ENCODE assay signal across 18 cellular contexts in genomic region chr12:68280240-68280639, GRCh38. TPM values are rescaled to one million over a fixed set of nuclear protein-coding genes. Genes with fewer than 3 reads are reported as not detected.
DNase-seq lines count a peak whose midpoint lies in the region; ATAC-seq, FAIRE-seq and TF ChIP-seq lines count a peak whose summit lies in the region.
"Had no signal": no experiment of that assay in that cellular context is flagged by ENCODE, and none has a peak within 500 bp of the region (broad histone marks: within the 10 kb centered on the region; RNA-seq: fewer than 3 reads in every experiment).

No MANE protein-coding gene starts in this region.

- H3K9me3 Mint-ChIP-seq in activated CD4-positive, alpha-beta T cell treated with anti-CD3 and anti-CD28 coated beads, Interleukin-2, amount 10 ng/mL, durations not matched to agents 24 days and 14 days = no peaks in the 10 kb centered on the region
- H3K9me3 Mint-ChIP-seq in activated CD4-positive, alpha-beta T cell treated with anti-CD3 and anti-CD28 coated beads for 36 hours (ENCODE audit: low read depth) = no peaks in the 10 kb centered on the region
- H3K9me3 Mint-ChIP-seq: HFFc6 had no signal

- no peaks in the 10 kb centered on the region for H3K9me1 ChIP-seq in K562 (ENCODE audit: control insufficient read depth, insufficient read depth, low read length)

- BruUV-seq in K562 (replicated peaks; lab: Mats Ljungman, UMichigan) = no TSS peak

- no peak for FAIRE-seq in K562 (lab: Jason Lieb, UNC)
- FAIRE-seq: A549, GM12892 had no signal

- intact Hi-C loops in activated CD4-positive, alpha-beta T cell treated with anti-CD3 and anti-CD28 coated beads, Interleukin-2, amount 10 ng/mL, durations not matched to agents 24 days and 14 days (cut with micrococcal nuclease) = no loop called here
- intact Hi-C loops in activated CD4-positive, alpha-beta T cell treated with anti-CD3 and anti-CD28 coated beads for 36 hours (cut with DNase I, micrococcal nuclease) = loop anchor here in 1 of 2 experiments (10.0 kb wide), 1 partner anchor 825 kb away; no protein-coding TSS in a partner anchor
- intact Hi-C loops in K562 (cut with micrococcal nuclease) = no loop called here

- no peaks in the 10 kb centered on the region for H3K27me3 ChIP-seq in WERI-Rb-1 (ENCODE audit: insufficient read depth, low read depth, severe bottlenecking)
- peaks cover 20 to 35% of the 10 kb centered on the region in 2 experiments for H3K27me3 ChIP-seq in K562 (ENCODE audit: control insufficient read depth in 2 of 2, insufficient read depth in 2 of 2, low read length in 2 of 2)
- H3K27me3 ChIP-seq: BE2C had no signal

- in situ Hi-C loops in K562 (cut with MboI) = no loop called here

- no peaks in the 10 kb centered on the region for H3K27me3 Mint-ChIP-seq in activated CD4-positive, alpha-beta T cell treated with anti-CD3 and anti-CD28 coated beads, Interleukin-2, amount 10 ng/mL, durations not matched to agents 24 days and 14 days
- H3K27me3 Mint-ChIP-seq in activated CD4-positive, alpha-beta T cell treated with anti-CD3 and anti-CD28 coated beads for 36 hours = peaks cover 24% of the 10 kb centered on the region
- H3K27me3 Mint-ChIP-seq: CD4-positive, alpha-beta memory T cell had no signal

- no peak overlapping the region for H3K4me2 ChIP-seq in K562 (ENCODE audit: insufficient read depth, low read length)
- H3K4me2 ChIP-seq: A549 had no signal

- CTCF ChIA-PET in activated CD4-positive, alpha-beta T cell treated with anti-CD3 and anti-CD28 coated beads for 36 hours (lab: Charles Lee) = interaction anchor here (0.7 kb wide), 1 partner anchor 190 kb away, joined by 3 read pairs; no protein-coding TSS in a partner anchor
- CTCF ChIA-PET in K562 (lab: Yijun Ruan, JAX; ENCODE audit: low intra/inter-chr PET ratio) = no interaction called here

- H3K36me3 ChIP-seq in WERI-Rb-1 (no peaks in the 10 kb centered on the region), K562 (ENCODE audit: control insufficient read depth, insufficient read depth, low read length) (no peaks in the 10 kb centered on the region)
- H3K36me3 ChIP-seq: BE2C had no signal

- POLR2A ChIA-PET in activated CD4-positive, alpha-beta T cell treated with anti-CD3 and anti-CD28 coated beads for 36 hours (lab: Charles Lee) = no interaction called here
- POLR2A ChIA-PET in K562 (lab: Yijun Ruan, JAX) = no interaction called here

- no peak for TF ChIP-seq POLR2A in K562 (conservative IDR thresholded peaks at IDR 0.05)

- peaks cover 0 to 6% of the 10 kb centered on the region in 2 experiments; a peak in 2 of 5 replicates for H3K4me1 ChIP-seq in K562 (replicated peaks in 1 of 2; ENCODE audit: control insufficient read depth in 2 of 2, insufficient read depth in 2 of 2, low read length in 2 of 2)
- H3K4me1 ChIP-seq: A549 had no signal

- no peak for ATAC-seq in activated CD4-positive, alpha-beta T cell treated with anti-CD3 and anti-CD28 coated beads for 36 hours
- no peak; the same call in 2 of the 3 replicates for ATAC-seq in K562
- ATAC-seq: A549 had no signal

- H3K27ac Mint-ChIP-seq in activated CD4-positive, alpha-beta T cell treated with anti-CD3 and anti-CD28 coated beads, Interleukin-2, amount 10 ng/mL, durations not matched to agents 24 days and 14 days = peak overlapping the region; percentile 40
- no peak overlapping the region for H3K27ac Mint-ChIP-seq in activated CD4-positive, alpha-beta T cell treated with anti-CD3 and anti-CD28 coated beads for 36 hours
- H3K27ac Mint-ChIP-seq: HFFc6 had no signal

- no peak for TF ChIP-seq EP300 in K562 (IDR thresholded peaks at IDR 0.05; ENCODE audit: low read length)

- H3K9me3 ChIP-seq in WERI-Rb-1 (ENCODE audit: severe bottlenecking) = no peaks in the 10 kb centered on the region
- no peaks in the 10 kb centered on the region for H3K9me3 ChIP-seq in K562 (replicated peaks; ENCODE audit: control insufficient read depth, insufficient read depth, low read depth, low read length)
- H3K9me3 ChIP-seq: A549, BE2C had no signal

- no peak overlapping the region for H3K4me3 Mint-ChIP-seq in activated CD4-positive, alpha-beta T cell treated with anti-CD3 and anti-CD28 coated beads, Interleukin-2, amount 10 ng/mL, durations not matched to agents 24 days and 14 days
- no peak overlapping the region for H3K4me3 Mint-ChIP-seq in activated CD4-positive, alpha-beta T cell treated with anti-CD3 and anti-CD28 coated beads for 36 hours
- H3K4me3 Mint-ChIP-seq: HFFc6 had no signal

- no peak overlapping the region for H3K4me3 ChIP-seq in WERI-Rb-1 (ENCODE audit: low read depth, low read length)
- no peak overlapping the region for H3K4me3 ChIP-seq in K562
- H3K4me3 ChIP-seq: A549 had no signal

- TF ChIP-seq RAD21 in K562 (CRISPR knock-in tag; conservative IDR thresholded peaks at IDR 0.05 in 1 of 2, IDR thresholded peaks at IDR 0.05 in 1 of 2) = no peak

- peaks cover 52% of the 10 kb centered on the region for H3K4me1 Mint-ChIP-seq in activated CD4-positive, alpha-beta T cell treated with anti-CD3 and anti-CD28 coated beads, Interleukin-2, amount 10 ng/mL, durations not matched to agents 24 days and 14 days
- H3K4me1 Mint-ChIP-seq in activated CD4-positive, alpha-beta T cell treated with anti-CD3 and anti-CD28 coated beads for 36 hours = peaks cover 33% of the 10 kb centered on the region

- WGBS in K562 (ENCODE audit: insufficient coverage, low coverage, missing lambda C conversion rate) = 0% methylated on average over 2 of the region's 2 CpGs

- H3K27ac ChIP-seq in WERI-Rb-1 (peak overlapping the region; percentile 14; the same call in 1 of the 2 replicates), K562 (ENCODE audit: extremely low read depth, low read depth, low read length) (no peak overlapping the region)
- H3K27ac ChIP-seq: A549, C4-2B had no signal

- DNase-seq in activated CD4-positive, alpha-beta T cell treated with anti-CD3 and anti-CD28 coated beads, Interleukin-2, amount 10 ng/mL, durations not matched to agents 24 days and 14 days = no peak
- DNase-seq in activated CD4-positive, alpha-beta T cell treated with anti-CD3 and anti-CD28 coated beads for 36 hours = no peak
- DNase-seq in WERI-Rb-1 (peak; percentile 52), K562 (ENCODE audit: extremely low read depth in 1 of 4, low spot score in 3 of 4) (peak in 1 of 4 experiments; percentile 34), GM19240 (ENCODE audit: insufficient read length, low spot score) (no peak), NCI-H1417 (lab: John Stamatoyannopoulos, UW) (no peak)
- DNase-seq: BE2C; CD4-positive, alpha-beta memory T cell; DND-41; GDM1; HCEC 1CT; HFFc6 had no signal

- TF ChIP-seq CTCF in WERI-Rb-1 (IDR thresholded peaks at IDR 0.05; ENCODE audit: low read depth, low read length) (no peak), K562 (IDR thresholded peaks at IDR 0.05 in 2 of 3, conservative IDR thresholded peaks at IDR 0.05 in 1 of 3; ENCODE audit: insufficient read depth in 2 of 3, low read depth in 1 of 3, low read length in 3 of 3) (no peak)

- no peak overlapping the region for H3K9ac ChIP-seq in K562 (ENCODE audit: insufficient read depth in 1 of 2, low read depth in 2 of 2, low read length in 2 of 2)

- H3K36me3 Mint-ChIP-seq in activated CD4-positive, alpha-beta T cell treated with anti-CD3 and anti-CD28 coated beads, Interleukin-2, amount 10 ng/mL, durations not matched to agents 24 days and 14 days (ENCODE audit: low read depth) = no peaks in the 10 kb centered on the region
- H3K36me3 Mint-ChIP-seq in activated CD4-positive, alpha-beta T cell treated with anti-CD3 and anti-CD28 coated beads for 36 hours (ENCODE audit: low read depth) = no peaks in the 10 kb centered on the region
- H3K36me3 Mint-ChIP-seq: CD4-positive, alpha-beta memory T cell had no signal

- no peak overlapping the region for H2AFZ ChIP-seq in K562 (ENCODE audit: low read depth, low read length)

- no peaks in the 10 kb centered on the region for H4K20me1 ChIP-seq in K562 (replicated peaks; ENCODE audit: control insufficient read depth, insufficient read depth, low read length)

- H3K79me2 ChIP-seq in K562 (ENCODE audit: control insufficient read depth, insufficient read depth, low read length) = no peaks in the 10 kb centered on the region

RNA-seq across cellular contexts. Expression of gene IL22, which starts 26.8 kb away (rescaled TPM):
- total RNA-seq in activated CD4-positive, alpha-beta T cell treated with anti-CD3 and anti-CD28 coated beads, Interleukin-2, amount 10 ng/mL, durations not matched to agents 24 days and 14 days = 2.4 and 3.1 TPM in 2 replicates
- 1 to 10 TPM; 1.4 to 1.6 TPM for total RNA-seq in activated CD4-positive, alpha-beta T cell treated with anti-CD3 and anti-CD28 coated beads for 36 hours
- not detected in 2 replicates for total RNA-seq in K562 (2011; cell fraction: chromatin; rRNA removed; ENCODE audit: low replicate concordance)
- not detected in 2 replicates for total RNA-seq in K562 (2011; cell fraction: nucleolus; rRNA removed)
- total RNA-seq in K562 (2011; cell fraction: nucleoplasm; rRNA removed) = not detected in 2 replicates
- total RNA-seq in K562 (2014; rRNA removed) (not detected in 2 replicates), K562 (2014; rRNA removed; fragmentation: Illumina TruSeq; extraction: Trizol) (not detected in 2 replicates), K562 (2015; rRNA removed; fragmentation: Illumina TruSeq; extraction: Trizol) (not detected in 2 replicates), K562 (2021) (not detected in 2 replicates)
- polyA plus RNA-seq in K562 (2011; rRNA removed) (not detected in 2 replicates), K562 (2014; fragmentation: Illumina TruSeq; extraction: Trizol) (not detected in 2 replicates), K562 (2014; fragmentation: Nextera tagmentation; extraction: Ambion mirVana) (not detected), K562 (2014; rRNA removed) (not detected in 2 replicates)
- polyA plus RNA-seq in K562 (2011; cell fraction: cytosol; rRNA removed) = not detected in 2 replicates
- polyA plus RNA-seq in K562 (2011; cell fraction: nucleus; rRNA removed) = not detected in 2 replicates
- polyA plus RNA-seq in K562 (2012) = not detected in 2 replicates
- not detected in 2 replicates for polyA minus RNA-seq in K562 (2011; rRNA and poly(A)+ RNA removed)
- polyA minus RNA-seq in K562 (2011; cell fraction: cytosol; rRNA and poly(A)+ RNA removed) = not detected in 2 replicates
- polyA minus RNA-seq in K562 (2011; cell fraction: nucleus; rRNA and poly(A)+ RNA removed) = not detected in 2 replicates
- total RNA-seq: CD4-positive, alpha-beta memory T cell; H4; HFFc6; HT1080 had no signal
- polyA plus RNA-seq: A549, AG04450 had no signal

RNA-seq across cellular contexts. Expression of gene MDM1, which starts 51.9 kb away (rescaled TPM):
- total RNA-seq in activated CD4-positive, alpha-beta T cell treated with anti-CD3 and anti-CD28 coated beads, Interleukin-2, amount 10 ng/mL, durations not matched to agents 24 days and 14 days = 23.2 and 24.9 TPM in 2 replicates
- 10 to 100 TPM; 12.7 to 13.6 TPM for total RNA-seq in activated CD4-positive, alpha-beta T cell treated with anti-CD3 and anti-CD28 coated beads for 36 hours
- 9.7 and 33.5 TPM in 2 replicates for total RNA-seq in K562 (2011; cell fraction: chromatin; rRNA removed; ENCODE audit: low replicate concordance)
- 4.5 and 5.0 TPM in 2 replicates for total RNA-seq in K562 (2011; cell fraction: nucleolus; rRNA removed)
- total RNA-seq in K562 (2011; cell fraction: nucleoplasm; rRNA removed) = 16.9 and 28.1 TPM in 2 replicates
- total RNA-seq in K562 (2014; rRNA removed) = 8.8 and 10.4 TPM in 2 replicates
- 14.1 and 16.7 TPM in 2 replicates for total RNA-seq in K562 (2014; rRNA removed; fragmentation: Illumina TruSeq; extraction: Trizol)
- total RNA-seq in K562 (2015; rRNA removed; fragmentation: Illumina TruSeq; extraction: Trizol) = 16.4 and 16.8 TPM in 2 replicates
- 9.1 and 11.3 TPM in 2 replicates for total RNA-seq in K562 (2021)
- 11.7 and 16.1 TPM in 2 replicates for polyA plus RNA-seq in K562 (2011; rRNA removed)
- polyA plus RNA-seq in K562 (2011; cell fraction: cytosol; rRNA removed) = 1.5 and 3.5 TPM in 2 replicates
- polyA plus RNA-seq in K562 (2011; cell fraction: nucleus; rRNA removed) = 21.2 and 29.7 TPM in 2 replicates
- 8.0 and 8.2 TPM in 2 replicates for polyA plus RNA-seq in K562 (2012)
- 10.2 and 13.1 TPM in 2 replicates for polyA plus RNA-seq in K562 (2014; fragmentation: Illumina TruSeq; extraction: Trizol)
- polyA plus RNA-seq in K562 (2014; fragmentation: Nextera tagmentation; extraction: Ambion mirVana) = 10 to 100 TPM in 1 of 2 experiments, 1 to 10 TPM in 1; 7.5 to 12.8 TPM
- polyA plus RNA-seq in K562 (2014; rRNA removed) = 13.8 and 15.5 TPM in 2 replicates
- polyA minus RNA-seq in K562 (2011; rRNA and poly(A)+ RNA removed) = 9.9 and 14.2 TPM in 2 replicates
- polyA minus RNA-seq in K562 (2011; cell fraction: cytosol; rRNA and poly(A)+ RNA removed) = 1.9 and 5.3 TPM in 2 replicates
- polyA minus RNA-seq in K562 (2011; cell fraction: nucleus; rRNA and poly(A)+ RNA removed) = 20.6 and 41.8 TPM in 2 replicates

RNA-seq across cellular contexts. Expression of gene IL26, which starts 54.6 kb away (rescaled TPM):
- total RNA-seq in activated CD4-positive, alpha-beta T cell treated with anti-CD3 and anti-CD28 coated beads, Interleukin-2, amount 10 ng/mL, durations not matched to agents 24 days and 14 days = 6.9 and 7.7 TPM in 2 replicates
- 1 to 10 TPM in 1 of 2 experiments, under 1 TPM in 1; 0.56 to 1.1 TPM for total RNA-seq in activated CD4-positive, alpha-beta T cell treated with anti-CD3 and anti-CD28 coated beads for 36 hours
- total RNA-seq in K562 (2011; cell fraction: chromatin; rRNA removed; ENCODE audit: low replicate concordance) = not detected in 2 replicates
- not detected in 2 replicates for total RNA-seq in K562 (2011; cell fraction: nucleolus; rRNA removed)
- total RNA-seq in K562 (2011; cell fraction: nucleoplasm; rRNA removed) = not detected in 2 replicates
- total RNA-seq in K562 (2014; rRNA removed) (not detected in 2 replicates), K562 (2014; rRNA removed; fragmentation: Illumina TruSeq; extraction: Trizol) (not detected in 2 replicates), K562 (2015; rRNA removed; fragmentation: Illumina TruSeq; extraction: Trizol) (not detected in 2 replicates), K562 (2021) (not detected in 2 replicates)
- polyA plus RNA-seq in K562 (2011; rRNA removed) (not detected in 2 replicates), K562 (2014; fragmentation: Illumina TruSeq; extraction: Trizol) (not detected in 2 replicates), K562 (2014; fragmentation: Nextera tagmentation; extraction: Ambion mirVana) (not detected), K562 (2014; rRNA removed) (not detected in 2 replicates)
- not detected in 2 replicates for polyA plus RNA-seq in K562 (2011; cell fraction: cytosol; rRNA removed)
- not detected in 2 replicates for polyA plus RNA-seq in K562 (2011; cell fraction: nucleus; rRNA removed)
- polyA plus RNA-seq in K562 (2012) = not detected in 2 replicates
- polyA minus RNA-seq in K562 (2011; rRNA and poly(A)+ RNA removed) = not detected in 2 replicates
- polyA minus RNA-seq in K562 (2011; cell fraction: cytosol; rRNA and poly(A)+ RNA removed) = not detected in 2 replicates
- not detected in 2 replicates for polyA minus RNA-seq in K562 (2011; cell fraction: nucleus; rRNA and poly(A)+ RNA removed)
- total RNA-seq: CD4-positive, alpha-beta memory T cell; H4; HFFc6; HT1080 had no signal
- polyA plus RNA-seq: A549, AG04450 had no signal
